9 cellular contexts compared by ENCODE assay signal in genomic region chr6:30013296-30013922, GRCh38. TPM values are rescaled to one million over a fixed set of nuclear protein-coding genes. Genes with fewer than 3 reads are reported as not detected.
DNase-seq lines count a peak whose midpoint lies in the region; ATAC-seq and TF ChIP-seq lines count a peak whose summit lies in the region.
"Had no signal": no experiment of that assay in that cellular context is flagged by ENCODE, and none has a peak within 500 bp of the region (broad histone marks: within the 10 kb centered on the region; RNA-seq: fewer than 3 reads in every experiment).

No MANE protein-coding gene starts in this region.

- TF ChIP-seq CTCF in CD8-positive, alpha-beta T cell (IDR thresholded peaks at IDR 0.05), result no peak

- H3K9me3 Mint-ChIP-seq in CD8-positive, alpha-beta T cell, result no peaks in the 10 kb centered on the region
- H3K9me3 Mint-ChIP-seq: IgD-negative memory B cell had no signal

- no peaks in the 10 kb centered on the region for H3K4me1 Mint-ChIP-seq in CD8-positive, alpha-beta T cell (ENCODE audit: low read depth)

- H3K36me3 Mint-ChIP-seq in CD8-positive, alpha-beta T cell, result peaks cover 48% of the 10 kb centered on the region

- no peaks in the 10 kb centered on the region for H3K4me1 ChIP-seq in CD8-positive, alpha-beta T cell (ENCODE audit: insufficient read depth, low read length)

- H3K27ac ChIP-seq in CD8-positive, alpha-beta T cell (ENCODE audit: low read depth, low read length), result no peak overlapping the region

- H3K36me3 ChIP-seq in CD8-positive, alpha-beta T cell (ENCODE audit: insufficient read depth, low read length), result no peaks in the 10 kb centered on the region

- no peaks in the 10 kb centered on the region for H3K27me3 ChIP-seq in CD8-positive, alpha-beta T cell (ENCODE audit: insufficient read depth, low read length)

- peak in 5 of 7 experiments; percentile 17 to 58 (median 41) for DNase-seq in CD8-positive, alpha-beta T cell
- DNase-seq in HK-2 (ENCODE audit: unreplicated experiment), result peak; percentile 21
- peak; percentile 62 for DNase-seq in activated CD4-positive, alpha-beta T cell treated with anti-CD3 and anti-CD28 coated beads for 48 hours
- peak; percentile 22 for DNase-seq in fibroblast of peridontal ligament (ENCODE audit: extremely low read depth)
- peak; percentile 69 for DNase-seq in retina
- DNase-seq in effector CD8-positive, alpha-beta T cell (lab: John Stamatoyannopoulos, UW), result no peak

- H3K27ac Mint-ChIP-seq in CD8-positive, alpha-beta T cell, result no peak overlapping the region
- H3K27ac Mint-ChIP-seq: IgD-negative memory B cell had no signal

- H3K27me3 Mint-ChIP-seq in CD8-positive, alpha-beta T cell (ENCODE audit: low read depth), result no peaks in the 10 kb centered on the region
- H3K27me3 Mint-ChIP-seq: IgD-negative memory B cell had no signal

- POLR2A ChIA-PET in CD8-positive, alpha-beta T cell (lab: Charles Lee), result interaction anchor here (0.6 kb wide), 1 partner anchor 352 kb away, joined by 3 read pairs; no protein-coding TSS in a partner anchor

- intact Hi-C loops in CD8-positive, alpha-beta T cell (cut with DNase I, micrococcal nuclease), result loop anchor here (1.0 to 10.0 kb wide), 6 partner anchors 49 to 311 kb away; no protein-coding TSS in a partner anchor

- no peak overlapping the region for H3K4me3 Mint-ChIP-seq in CD8-positive, alpha-beta T cell
- H3K4me3 Mint-ChIP-seq: IgD-negative memory B cell had no signal

- H3K9me3 ChIP-seq in CD8-positive, alpha-beta T cell (ENCODE audit: low read length), result no peaks in the 10 kb centered on the region

- ATAC-seq in CD8-positive, alpha-beta T cell, result no peak
- ATAC-seq in HG02840 (IDR thresholded peaks at IDR 0.05; ENCODE audit: low FRiP score, unreplicated experiment) (no peak), HG03159 (IDR thresholded peaks at IDR 0.05; ENCODE audit: unreplicated experiment) (no peak)

- H3K4me3 ChIP-seq in CD8-positive, alpha-beta T cell (ENCODE audit: low read depth, low read length), result no peak overlapping the region

- CTCF ChIA-PET in CD8-positive, alpha-beta T cell (lab: Charles Lee), result interaction anchor here (0.9 to 4.9 kb wide), 19 partner anchors 10 to 308 kb away, joined by 3 to 76 read pairs (median 4); no protein-coding TSS in a partner anchor

RNA-seq across cellular contexts. Expression of gene POLR1H, which starts 47.7 kb away (rescaled TPM):
- total RNA-seq in CD8-positive, alpha-beta T cell, result 10 to 100 TPM; 26.6 to 30.7 TPM

RNA-seq across cellular contexts. Expression of gene PPP1R11, which starts 53.6 kb away (rescaled TPM):
- 10 to 100 TPM; 24.7 to 28.3 TPM for total RNA-seq in CD8-positive, alpha-beta T cell
